ENCODE assay signal across 8 cellular contexts in genomic region chr6:125153541-125154183, GRCh38. TPM values are rescaled to one million over a fixed set of nuclear protein-coding genes. Genes with fewer than 3 reads are reported as not detected.
DNase-seq lines count a peak whose midpoint lies in the region; ATAC-seq and TF ChIP-seq lines count a peak whose summit lies in the region.

TSS of gene TPD52L1 (plus strand) at chr6:125153773. CDS start at chr6:125153952, 179 bp downstream.

- H3K4me1 ChIP-seq in testis = peaks cover 5% of the 10 kb centered on the region

- H3K4me3 ChIP-seq in Jurkat, Clone E6-1 (ENCODE audit: low read length) = no peak within 1 kb of the TSS
- peak within 1 kb of the TSS; percentile 61 to 70 for H3K4me3 ChIP-seq in testis

- intact Hi-C loops in testis (cut with DNase I; ENCODE audit: low total_unique reads) = no loop called here

- H3K4me1 Mint-ChIP-seq in activated naive CD8-positive, alpha-beta T cell (ENCODE audit: low read depth) = peaks cover 10% of the 10 kb centered on the region
- no peaks in the 10 kb centered on the region for H3K4me1 Mint-ChIP-seq in glutamatergic neuron (ENCODE audit: low read depth, unreplicated experiment)

- H3K27ac ChIP-seq in testis = peak within 1 kb of the TSS; percentile 41 to 68

- no peak within 1 kb of the TSS for H3K27ac Mint-ChIP-seq in activated naive CD8-positive, alpha-beta T cell
- H3K27ac Mint-ChIP-seq in glutamatergic neuron (ENCODE audit: unreplicated experiment) = no peak within 1 kb of the TSS

- no peak for TF ChIP-seq POLR2A in testis (IDR thresholded peaks at IDR 0.05)

- TF ChIP-seq CTCF in glutamatergic neuron (IDR thresholded peaks at IDR 0.05; ENCODE audit: partially characterized antibody, unreplicated experiment) = peak; percentile 72
- TF ChIP-seq CTCF in testis (IDR thresholded peaks at IDR 0.05) = peak; percentile 77 to 87 (median 82)

- 0 to 1% methylated on average over 19 to 29 of the region's 46 CpGs for WGBS in testis, 2 donors

- peak; percentile 45 for DNase-seq in DMS53 treated with DMSO at 0.1 percent for 48 hours (lab: John Stamatoyannopoulos, UW; ENCODE audit: unreplicated experiment)
- peak; percentile 11 for DNase-seq in Jurkat, Clone E6-1 (ENCODE audit: low read depth, low spot score)
- peak; percentile 83 to 89 for DNase-seq in SHP77 (lab: John Stamatoyannopoulos, UW)
- DNase-seq in glutamatergic neuron = peak; percentile 72
- DNase-seq in occipital lobe (lab: John Stamatoyannopoulos, UW) = peak; percentile 72
- DNase-seq in testis = peak; percentile 87

- no peaks in the 10 kb centered on the region for H3K9me3 ChIP-seq in testis

- H3K27me3 Mint-ChIP-seq in activated naive CD8-positive, alpha-beta T cell = peaks cover 22% of the 10 kb centered on the region
- peaks cover 2% of the 10 kb centered on the region for H3K27me3 Mint-ChIP-seq in glutamatergic neuron (ENCODE audit: unreplicated experiment)

- no peaks in the 10 kb centered on the region for H3K36me3 ChIP-seq in testis (ENCODE audit: low read depth, missing control alignments)

- H3K27me3 ChIP-seq in testis = no peaks in the 10 kb centered on the region

- no peaks in the 10 kb centered on the region for H3K36me3 Mint-ChIP-seq in activated naive CD8-positive, alpha-beta T cell
- H3K36me3 Mint-ChIP-seq in glutamatergic neuron (ENCODE audit: unreplicated experiment) = no peaks in the 10 kb centered on the region

- ATAC-seq in GM21786 (IDR thresholded peaks at IDR 0.05; ENCODE audit: unreplicated experiment) = peak; percentile 99

- no peaks in the 10 kb centered on the region for H3K9me3 Mint-ChIP-seq in activated naive CD8-positive, alpha-beta T cell (ENCODE audit: low read depth)
- peaks cover 1% of the 10 kb centered on the region for H3K9me3 Mint-ChIP-seq in glutamatergic neuron (ENCODE audit: unreplicated experiment)

- peak within 1 kb of the TSS; percentile 79 for H3K4me3 Mint-ChIP-seq in activated naive CD8-positive, alpha-beta T cell
- H3K4me3 Mint-ChIP-seq in glutamatergic neuron (ENCODE audit: unreplicated experiment) = peak within 1 kb of the TSS; percentile 86

RNA-seq across cellular contexts. Expression of gene TPD52L1, which starts in this region (rescaled TPM):
- not detected for polyA plus RNA-seq in Jurkat, Clone E6-1 (2012; ENCODE audit: insufficient read depth, insufficient read length)
- not detected for total RNA-seq in glutamatergic neuron (ENCODE audit: unreplicated experiment)
- total RNA-seq in occipital lobe = 1.4 TPM
- total RNA-seq in testis = 10 to 100 TPM; 20.6 to 22.5 TPM
- 22.1 TPM for polyA plus RNA-seq in testis (ENCODE audit: insufficient read depth, low read depth, low replicate concordance)

Comparison
In these comparisons a context has a peak if more than half of its experiments do, and no peak if none do; other contexts are left out.
1. Peak in DNase-seq in glutamatergic neuron; RNA of the gene not detected or under 1 TPM.
2. DNase-seq: peak in every context shown above with its lines; median percentile 87 in testis; 86 in SHP77; 72 in glutamatergic neuron; 72 in occipital lobe; 45 in DMS53 treated with DMSO at 0.1 percent for 48 hours; 11 in Jurkat, Clone E6-1.